ENCODE assay signal across 18 cellular contexts in genomic region chr10:124287791-124288190, GRCh38.
"Had no signal": no experiment of that assay in that cellular context is flagged by ENCODE, and none has a peak within 500 bp of the region (broad histone marks: within the 10 kb centered on the region; RNA-seq: fewer than 3 reads in every experiment).

No MANE protein-coding gene starts in this region.

- H3K4me3 ChIP-seq: cardiac muscle cell, colonic mucosa, prostate gland, SK-N-MC, thoracic aorta had no signal

- DNase-seq: activated CD4-positive, alpha-beta T cell treated with anti-CD3 and anti-CD28 coated beads, Interleukin-2, amount 10 ng/mL, durations not matched to agents 7 days and 5 days; activated CD8-positive, alpha-beta memory T cell treated with anti-CD3 and anti-CD28 coated beads, Interleukin-2, amount 50 U/mL, for 4 hours; activated naive CD4-positive, alpha-beta T cell; activated naive CD8-positive, alpha-beta T cell treated with anti-CD3 and anti-CD28 coated beads for 36 hours; activated T-cell treated with anti-CD3 and anti-CD28 coated beads, Interleukin-2, amount 50 U/mL, for 72 hours; amniotic stem cell; colonic mucosa; foreskin melanocyte; glutamatergic neuron; hypothalamus; right cardiac atrium; small intestine; stimulated activated CD4-positive, alpha-beta T cell treated with anti-CD3 and anti-CD28 coated beads, Interleukin-4, amount 100 ng/mL, for 1 hour; T-cell had no signal

- ATAC-seq: activated T-cell treated with anti-CD3 and anti-CD28 coated beads, Interleukin-2, amount 50 U/mL, for 72 hours; right cardiac atrium; T-cell had no signal

- H3K27ac ChIP-seq: cardiac muscle cell, colonic mucosa, prostate gland, SK-N-MC, thoracic aorta had no signal

- H3K36me3 ChIP-seq: cardiac muscle cell, colonic mucosa, prostate gland, thoracic aorta had no signal

- H3K4me1 ChIP-seq: colonic mucosa, prostate gland had no signal

- H3K27me3 ChIP-seq: cardiac muscle cell, colonic mucosa had no signal

- H3K9me3 ChIP-seq: colonic mucosa, prostate gland, thoracic aorta had no signal
